In genomic region chr2:216497382-216497781, GRCh38 we compare ENCODE assay signal across 9 cellular contexts. TPM values are rescaled to one million over a fixed set of nuclear protein-coding genes. Genes with fewer than 3 reads are reported as not detected.
DNase-seq lines count a peak whose midpoint lies in the region; ATAC-seq and TF ChIP-seq lines count a peak whose summit lies in the region.
"Had no signal": no experiment of that assay in that cellular context is flagged by ENCODE, and none has a peak within 500 bp of the region (broad histone marks: within the 10 kb centered on the region; RNA-seq: fewer than 3 reads in every experiment).

No MANE protein-coding gene starts in this region.

- DNase-seq in T-helper 2 cell treated with Interferon-gamma antibody and Interleukin-4, amounts not matched to agents 5 μg/mL and 100 μg/mL, for 36 hours (ENCODE audit: low spot score) = no peak
- DNase-seq in T-helper 2 cell = no peak
- no peak for DNase-seq in SJSA1 (ENCODE audit: low read depth in 1 of 2, low spot score in 2 of 2)
- no peak for DNase-seq in fibroblast of pulmonary artery (ENCODE audit: low read depth)
- DNase-seq in skeletal muscle cell (ENCODE audit: low read depth) = no peak
- no peak for DNase-seq in SKM-1 (lab: John Stamatoyannopoulos, UW; ENCODE audit: unreplicated experiment)
- no peak for DNase-seq in posterior cingulate gyrus

- ATAC-seq in HG02970 (IDR thresholded peaks at IDR 0.05; ENCODE audit: low FRiP score, unreplicated experiment) = no peak
- ATAC-seq: activated CD4-positive, CD25-positive, alpha-beta regulatory T cell treated with anti-CD3 and anti-CD28 coated beads, Interleukin-2, amount 50 U/mL, for 24 hours had no signal

- H3K36me3 ChIP-seq in SJSA1 = peaks cover 36% of the 10 kb centered on the region

- H3K4me1 Mint-ChIP-seq in T-helper 2 cell treated with Interferon-gamma antibody and Interleukin-4, amounts not matched to agents 5 μg/mL and 100 μg/mL, for 36 hours (ENCODE audit: low read depth) = peaks cover 45% of the 10 kb centered on the region

- peaks cover 38% of the 10 kb centered on the region for H3K36me3 Mint-ChIP-seq in T-helper 2 cell treated with Interferon-gamma antibody and Interleukin-4, amounts not matched to agents 5 μg/mL and 100 μg/mL, for 36 hours (ENCODE audit: low read depth)

- H3K4me1 ChIP-seq in SJSA1 (replicated peaks) = peaks cover 73% of the 10 kb centered on the region

- H3K27ac Mint-ChIP-seq in T-helper 2 cell treated with Interferon-gamma antibody and Interleukin-4, amounts not matched to agents 5 μg/mL and 100 μg/mL, for 36 hours = peak overlapping the region; percentile 86

- intact Hi-C loops in posterior cingulate gyrus (cut with DNase I) = loop anchor here (10.0 kb wide), 1 partner anchor 383 kb away; no protein-coding TSS in a partner anchor

- no peaks in the 10 kb centered on the region for H3K27me3 ChIP-seq in SJSA1 (replicated peaks)

- no peaks in the 10 kb centered on the region for H3K9me3 ChIP-seq in SJSA1 (replicated peaks)

- peak overlapping the region; percentile 99 for H3K4me3 Mint-ChIP-seq in T-helper 2 cell treated with Interferon-gamma antibody and Interleukin-4, amounts not matched to agents 5 μg/mL and 100 μg/mL, for 36 hours

- peak overlapping the region; percentile 43; the same call in 1 of the 2 replicates for H3K27ac ChIP-seq in SJSA1

- no peaks in the 10 kb centered on the region for H3K9me3 Mint-ChIP-seq in T-helper 2 cell treated with Interferon-gamma antibody and Interleukin-4, amounts not matched to agents 5 μg/mL and 100 μg/mL, for 36 hours

- no peaks in the 10 kb centered on the region for H3K27me3 Mint-ChIP-seq in T-helper 2 cell treated with Interferon-gamma antibody and Interleukin-4, amounts not matched to agents 5 μg/mL and 100 μg/mL, for 36 hours (ENCODE audit: low read depth)

- H3K4me3 ChIP-seq in SJSA1 (no peak overlapping the region), fibroblast of pulmonary artery (replicated peaks; ENCODE audit: low read depth, low read length) (peak overlapping the region; percentile 91), skeletal muscle cell (ENCODE audit: low read depth, low read length) (peak overlapping the region; percentile 97)

- no peak for TF ChIP-seq CTCF in fibroblast of pulmonary artery (IDR thresholded peaks at IDR 0.05; ENCODE audit: low read length, missing control alignments)

RNA-seq across cellular contexts. Expression of gene RPL37A, which starts 1.3 kb away (rescaled TPM):
- 1,252 and 2,448 TPM in 2 replicates for total RNA-seq in SJSA1 (2014; rRNA removed; shearing (Covaris generic))
